8 cellular contexts compared by ENCODE assay signal in genomic region chr7:157336383-157337315, GRCh38. TPM values are rescaled to one million over a fixed set of nuclear protein-coding genes. Genes with fewer than 3 reads are reported as not detected.
A peak's percentile ranks its signal among the peaks of the same experiment; 100 is the strongest.
DNase-seq lines count a peak whose midpoint lies in the region; ATAC-seq and TF ChIP-seq lines count a peak whose summit lies in the region.

TSS of gene DNAJB6 (plus strand) at chr7:157337004. CDS start at chr7:157358573, 21,569 bp downstream.

- no peak for TF ChIP-seq CTCF in astrocyte of the cerebellum (IDR thresholded peaks at IDR 0.05; ENCODE audit: low read depth, low read length, missing control alignments)
- no peak for TF ChIP-seq CTCF in vagina (IDR thresholded peaks at IDR 0.05)

- H3K27me3 ChIP-seq in rectal smooth muscle tissue (ENCODE audit: control insufficient read depth, insufficient read depth, low read length) (no peaks in the 10 kb centered on the region), vagina (no peaks in the 10 kb centered on the region)

- in situ Hi-C loops in astrocyte of the cerebellum (cut with HindIII; ENCODE audit: low sequenced_read_pairs), result loop anchor here (10.0 kb wide), 1 partner anchor 48 kb away; no protein-coding TSS in a partner anchor

- ATAC-seq in GM18508 (IDR thresholded peaks at IDR 0.05; ENCODE audit: insufficient read depth, unreplicated experiment) (peak; percentile 45), HG02973 (IDR thresholded peaks at IDR 0.05; ENCODE audit: unreplicated experiment) (peak; percentile 57)

- H3K9me3 ChIP-seq in vagina, result no peaks in the 10 kb centered on the region

- H3K4me3 ChIP-seq in astrocyte of the cerebellum (ENCODE audit: low read depth, low read length), result peak within 1 kb of the TSS; percentile 86
- H3K4me3 ChIP-seq in rectal smooth muscle tissue (ENCODE audit: low read length), result peak within 1 kb of the TSS; percentile 72
- peak within 1 kb of the TSS; percentile 62 to 71 for H3K4me3 ChIP-seq in vagina

- intact Hi-C loops in vagina (cut with DNase I), result no loop called here

- peak within 1 kb of the TSS; percentile 1 for H3K9ac ChIP-seq in rectal smooth muscle tissue (ENCODE audit: low read length)

- TF ChIP-seq POLR2A in vagina (IDR thresholded peaks at IDR 0.05), result peak; percentile 50 to 94

- H3K4me1 ChIP-seq in rectal smooth muscle tissue (ENCODE audit: control insufficient read depth, insufficient read depth, low read length) (peaks cover 14% of the 10 kb centered on the region), vagina (peaks cover 43% of the 10 kb centered on the region)

- peak; percentile 82 for DNase-seq in NCI-H2029 (lab: John Stamatoyannopoulos, UW)
- DNase-seq in T-helper 9 cell, result peak; percentile 96
- DNase-seq in astrocyte of the cerebellum (ENCODE audit: low read depth), result peak; percentile 80
- peak; percentile 91 for DNase-seq in hepatic stellate cell (ENCODE audit: low spot score)
- peak in 1 of 2 donors; percentile 92 for DNase-seq in vagina (ENCODE audit: extremely low spot score in 2 of 2)

- H3K27ac ChIP-seq in rectal smooth muscle tissue (ENCODE audit: low read depth, low read length), result peak within 1 kb of the TSS; percentile 92
- peak within 1 kb of the TSS; percentile 99 for H3K27ac ChIP-seq in vagina

- H3K36me3 ChIP-seq in rectal smooth muscle tissue (ENCODE audit: control insufficient read depth, insufficient read depth, low read length), result no peaks in the 10 kb centered on the region
- no peaks in the 10 kb centered on the region for H3K36me3 ChIP-seq in vagina

RNA-seq across cellular contexts. Expression of gene DNAJB6, which starts in this region (rescaled TPM):
- total RNA-seq in vagina, result 93.1 TPM
